Comparison of ENCODE assay signal across 14 cellular contexts in genomic region chr1:107535091-107535490, GRCh38.
A peak's percentile ranks its signal among the peaks of the same experiment; 100 is the strongest.
DNase-seq lines count a peak whose midpoint lies in the region; ATAC-seq and TF ChIP-seq lines count a peak whose summit lies in the region.
"Had no signal": no experiment of that assay in that cellular context is flagged by ENCODE, and none has a peak within 500 bp of the region (broad histone marks: within the 10 kb centered on the region; RNA-seq: fewer than 3 reads in every experiment).

No MANE protein-coding gene starts in this region.

- no peak overlapping the region for H3K4me3 ChIP-seq in colonic mucosa

- H3K27ac ChIP-seq in colonic mucosa, result peak overlapping the region; percentile 43

- ATAC-seq in GM18498 (IDR thresholded peaks at IDR 0.05; ENCODE audit: unreplicated experiment) (peak; percentile 92), GM21717 (IDR thresholded peaks at IDR 0.05; ENCODE audit: unreplicated experiment) (peak; percentile 69), HG03460 (IDR thresholded peaks at IDR 0.05; ENCODE audit: unreplicated experiment) (no peak), GM19397 (IDR thresholded peaks at IDR 0.05; ENCODE audit: unreplicated experiment) (no peak)
- no peak for ATAC-seq in activated T-cell treated with anti-CD3 and anti-CD28 coated beads, Interleukin-2, amount 50 U/mL, for 4 hours
- ATAC-seq: left ventricle myocardium superior had no signal

- no peaks in the 10 kb centered on the region for H3K9me3 Mint-ChIP-seq in activated T-cell treated with anti-CD3 and anti-CD28 coated beads, Interleukin-2, amount 50 U/mL, for 4 hours
- H3K9me3 Mint-ChIP-seq: central memory CD8-positive, alpha-beta T cell; type B pancreatic cell had no signal

- H3K36me3 Mint-ChIP-seq in activated T-cell treated with anti-CD3 and anti-CD28 coated beads, Interleukin-2, amount 50 U/mL, for 4 hours (ENCODE audit: insufficient read depth), result no peaks in the 10 kb centered on the region
- H3K36me3 Mint-ChIP-seq: type B pancreatic cell had no signal

- intact Hi-C loops in colonic mucosa (cut with DNase I), result loop anchor here (5.0 to 10.0 kb wide), 2 partner anchors 57 to 140 kb away; no protein-coding TSS in a partner anchor

- peak; percentile 80 for DNase-seq in NCI-H1694 (lab: John Stamatoyannopoulos, UW)
- peak; percentile 38 for DNase-seq in colonic mucosa
- no peak for DNase-seq in activated T-cell treated with anti-CD3 and anti-CD28 coated beads, Interleukin-2, amount 50 U/mL, for 4 hours
- DNase-seq in superior temporal gyrus (ENCODE audit: extremely low spot score), result no peak
- DNase-seq: activated CD4-positive, alpha-beta T cell treated with anti-CD3 and anti-CD28 coated beads for 1 hour; activated gamma-delta T cell; KBM-7; left ventricle myocardium superior had no signal

- no peak overlapping the region for H3K4me3 Mint-ChIP-seq in activated T-cell treated with anti-CD3 and anti-CD28 coated beads, Interleukin-2, amount 50 U/mL, for 4 hours
- H3K4me3 Mint-ChIP-seq: central memory CD8-positive, alpha-beta T cell; type B pancreatic cell had no signal

- no peaks in the 10 kb centered on the region for H3K4me1 Mint-ChIP-seq in activated T-cell treated with anti-CD3 and anti-CD28 coated beads, Interleukin-2, amount 50 U/mL, for 4 hours (ENCODE audit: low read depth)
- H3K4me1 Mint-ChIP-seq: central memory CD8-positive, alpha-beta T cell had no signal

- no peak for TF ChIP-seq CTCF in colonic mucosa (IDR thresholded peaks at IDR 0.05)

- no peaks in the 10 kb centered on the region for H3K36me3 ChIP-seq in colonic mucosa

- peaks cover 4% of the 10 kb centered on the region for H3K4me1 ChIP-seq in colonic mucosa

- no peaks in the 10 kb centered on the region for H3K27me3 ChIP-seq in colonic mucosa

- H3K9ac ChIP-seq in colonic mucosa (ENCODE audit: low read depth in 2 of 2, low read length in 2 of 2), result peak overlapping the region in 1 of 2 donors; percentile 21

- peaks cover 7% of the 10 kb centered on the region for H3K27me3 Mint-ChIP-seq in activated T-cell treated with anti-CD3 and anti-CD28 coated beads, Interleukin-2, amount 50 U/mL, for 4 hours (ENCODE audit: low read depth)
- H3K27me3 Mint-ChIP-seq: type B pancreatic cell had no signal

- no peaks in the 10 kb centered on the region for H3K9me3 ChIP-seq in colonic mucosa

Comparison
In these comparisons a context has a peak if more than half of its experiments do, and no peak if none do; other contexts are left out.
1. ATAC-seq: peak in GM18498 (single experiment) and GM21717 (single experiment); none in HG03460 (single experiment), GM19397 (single experiment) and activated T-cell treated with anti-CD3 and anti-CD28 coated beads, Interleukin-2, amount 50 U/mL, for 4 hours (0 of 2).
2. DNase-seq: peak in NCI-H1694 (single experiment) and colonic mucosa (single experiment); none in activated T-cell treated with anti-CD3 and anti-CD28 coated beads, Interleukin-2, amount 50 U/mL, for 4 hours (single experiment) and superior temporal gyrus (single experiment).